ENCODE assay signal across 1 cellular context in genomic region chr15:41805711-41806110, GRCh38.
TF ChIP-seq lines count a peak whose summit lies in the region.

No MANE protein-coding gene starts in this region.

TF ChIP-seq in H1, 55 proteins besides CTCF, POLR2A, EP300 and RAD21:
- TF ChIP-seq EGR1 (IDR thresholded peaks at IDR 0.05; ENCODE audit: borderline replicate concordance, low read depth, low read length): no peak
- TF ChIP-seq PHF8 (conservative IDR thresholded peaks at IDR 0.05; ENCODE audit: low read depth, low read length): no peak
- TF ChIP-seq TBP (IDR thresholded peaks at IDR 0.05; ENCODE audit: low read depth, low read length): no peak
- no peak for TF ChIP-seq TEAD4 (IDR thresholded peaks at IDR 0.05; ENCODE audit: low read depth, low read length)
- TF ChIP-seq BRCA1 (IDR thresholded peaks at IDR 0.05; ENCODE audit: low read depth, low read length): no peak
- TF ChIP-seq CHD7 (IDR thresholded peaks at IDR 0.05; ENCODE audit: insufficient replicate concordance, low read length): no peak
- no peak for TF ChIP-seq SP1 (IDR thresholded peaks at IDR 0.05; ENCODE audit: low read depth, low read length)
- no peak for TF ChIP-seq KDM5A (IDR thresholded peaks at IDR 0.05; ENCODE audit: low read length)
- no peak for TF ChIP-seq E2F6 (IDR thresholded peaks at IDR 0.05)
- TF ChIP-seq KDM1A (IDR thresholded peaks at IDR 0.05; ENCODE audit: borderline replicate concordance, low read length): no peak
- TF ChIP-seq NRF1 (IDR thresholded peaks at IDR 0.05; ENCODE audit: low read depth, low read length): no peak
- no peak for TF ChIP-seq TAF1 (IDR thresholded peaks at IDR 0.05; ENCODE audit: low read depth, low read length)
- TF ChIP-seq CREB1 (IDR thresholded peaks at IDR 0.05): no peak
- TF ChIP-seq TAF7 (optimal IDR thresholded peaks at IDR 0.05; ENCODE audit: borderline replicate concordance, low read depth, low read length): no peak
